Comparison of ENCODE assay signal across 8 cellular contexts in the genomic region with DNA sequence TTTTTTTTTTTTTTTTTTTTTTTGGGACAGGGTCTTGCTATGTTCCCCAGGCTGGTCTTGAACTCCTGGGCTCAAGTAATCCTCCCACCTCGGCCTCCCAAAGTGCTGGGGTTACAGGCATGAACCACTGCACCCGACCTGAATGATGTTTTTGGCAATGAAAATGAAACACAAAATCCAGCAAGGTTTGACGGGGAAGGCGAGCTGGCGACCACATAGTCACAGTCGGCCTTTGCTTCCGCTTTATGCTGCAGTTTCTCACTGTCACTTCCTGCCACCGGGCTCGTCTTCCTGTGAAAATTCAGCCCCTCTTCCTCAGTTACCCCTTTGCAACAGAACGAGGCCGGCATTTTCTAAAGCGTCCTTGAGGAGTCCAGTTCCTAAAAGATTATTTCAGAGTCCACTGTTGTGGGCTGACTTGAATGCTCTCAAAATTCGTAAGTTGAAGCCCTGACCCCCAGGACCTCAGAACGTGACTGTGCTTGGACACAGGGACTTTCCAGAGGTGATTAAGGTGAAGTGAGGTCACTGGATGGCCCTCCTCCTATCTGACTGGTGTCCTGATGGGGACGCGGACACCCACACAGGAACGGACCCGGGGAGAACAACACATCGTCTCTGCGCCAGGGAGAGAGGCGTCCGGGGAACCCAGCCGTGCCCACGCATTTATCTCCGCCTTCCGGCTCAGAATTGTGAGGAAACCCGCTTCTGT. TPM values are rescaled to one million over a fixed set of nuclear protein-coding genes. Genes with fewer than 3 reads are reported as not detected.
DNase-seq lines count a peak whose midpoint lies in the region; ATAC-seq, FAIRE-seq and TF ChIP-seq lines count a peak whose summit lies in the region.

No MANE protein-coding gene starts in this region.

- DNase-seq in Kasumi-1 (lab: John Stamatoyannopoulos, UW) (peak; percentile 84 to 87), kidney (peak; percentile 74), smooth muscle cell (lab: John Stamatoyannopoulos, UW; ENCODE audit: unreplicated experiment) (no peak), NCI-H2107 treated with DMSO at 0.1 percent for 48 hours (lab: John Stamatoyannopoulos, UW; ENCODE audit: unreplicated experiment) (no peak)
- DNase-seq in activated CD8-positive, alpha-beta memory T cell treated with anti-CD3 and anti-CD28 coated beads, Interleukin-2, amount 50 U/mL, for 1 hour (ENCODE audit: extremely low read depth) = peak; percentile 38
- peak; percentile 80 for DNase-seq in stimulated activated naive B cell treated with anti-CD40 and anti-IgM and Interleukin-4, amounts not matched to agents 10 μg/mL and 1 μg/mL and 100 μg/mL, for 72 hours

- no peaks in the 10 kb centered on the region for H3K9me3 ChIP-seq in kidney (ENCODE audit: control insufficient read depth in 1 of 2, low read length in 2 of 2)
- H3K9me3 ChIP-seq in smooth muscle cell (replicated peaks; ENCODE audit: low read depth) = no peaks in the 10 kb centered on the region

- no peaks in the 10 kb centered on the region for H3K27me3 ChIP-seq in smooth muscle cell (ENCODE audit: low read depth)

- peak overlapping the region; percentile 91 to 94 for H3K4me3 Mint-ChIP-seq in stimulated activated naive B cell treated with anti-CD40 and anti-IgM and Interleukin-4, amounts not matched to agents 10 μg/mL and 1 μg/mL and 100 μg/mL, for 72 hours

- H3K27ac ChIP-seq in kidney (ENCODE audit: low read depth in 2 of 2, low read length in 2 of 2) (peak overlapping the region; percentile 32 to 64), smooth muscle cell (ENCODE audit: low read depth) (no peak overlapping the region)

- intact Hi-C loops in kidney (cut with DNase I) = no loop called here

- no peaks in the 10 kb centered on the region for H3K27me3 Mint-ChIP-seq in stimulated activated naive B cell treated with anti-CD40 and anti-IgM and Interleukin-4, amounts not matched to agents 10 μg/mL and 1 μg/mL and 100 μg/mL, for 72 hours

- H3K4me1 Mint-ChIP-seq in stimulated activated naive B cell treated with anti-CD40 and anti-IgM and Interleukin-4, amounts not matched to agents 10 μg/mL and 1 μg/mL and 100 μg/mL, for 72 hours = peaks cover 59 to 84% of the 10 kb centered on the region in 2 donors

- H3K27ac Mint-ChIP-seq in stimulated activated naive B cell treated with anti-CD40 and anti-IgM and Interleukin-4, amounts not matched to agents 10 μg/mL and 1 μg/mL and 100 μg/mL, for 72 hours = peak overlapping the region; percentile 99

- H3K4me2 ChIP-seq in smooth muscle cell = no peak overlapping the region

- H3F3A ChIP-seq in smooth muscle cell (ENCODE audit: low read depth) = no peaks in the 10 kb centered on the region

- H2AFZ ChIP-seq in smooth muscle cell (ENCODE audit: low read depth) = no peak overlapping the region

- FAIRE-seq in kidney (lab: Jason Lieb, UNC) = no peak

- no peaks in the 10 kb centered on the region for H3K36me3 ChIP-seq in kidney (ENCODE audit: control insufficient read depth in 1 of 2, insufficient read depth in 2 of 2, low read length in 2 of 2)
- H3K36me3 ChIP-seq in smooth muscle cell (ENCODE audit: low read depth) = no peaks in the 10 kb centered on the region

- H3K79me2 ChIP-seq in smooth muscle cell (ENCODE audit: low read depth) = no peaks in the 10 kb centered on the region

- H3K9me3 Mint-ChIP-seq in stimulated activated naive B cell treated with anti-CD40 and anti-IgM and Interleukin-4, amounts not matched to agents 10 μg/mL and 1 μg/mL and 100 μg/mL, for 72 hours = no peaks in the 10 kb centered on the region

- peak; percentile 33 for ATAC-seq in GM18517 (IDR thresholded peaks at IDR 0.05; ENCODE audit: unreplicated experiment)
- peak; percentile 28 to 37 for ATAC-seq in stimulated activated naive B cell treated with anti-CD40 and anti-IgM and Interleukin-4, amounts not matched to agents 10 μg/mL and 1 μg/mL and 100 μg/mL, for 72 hours (replicated peaks)
- no peak for ATAC-seq in GM18858 (IDR thresholded peaks at IDR 0.05; ENCODE audit: unreplicated experiment)

- H3K4me1 ChIP-seq in kidney (ENCODE audit: control insufficient read depth in 1 of 2, insufficient read depth in 1 of 2, low read depth in 1 of 2, low read length in 2 of 2) = peaks cover 0 to 7% of the 10 kb centered on the region in 2 donors
- peaks cover 14% of the 10 kb centered on the region for H3K4me1 ChIP-seq in smooth muscle cell (ENCODE audit: low read depth)

- H4K20me1 ChIP-seq in smooth muscle cell (ENCODE audit: low read depth) = peaks cover 8% of the 10 kb centered on the region

- WGBS in smooth muscle cell (ENCODE audit: low lambda C conversion rate) = 92% methylated on average over 27 of the region's 27 CpGs

- no peak for TF ChIP-seq CTCF in kidney (IDR thresholded peaks at IDR 0.05; ENCODE audit: borderline replicate concordance, extremely low read depth, insufficient read depth)
- TF ChIP-seq CTCF in smooth muscle cell (IDR thresholded peaks at IDR 0.05; ENCODE audit: borderline replicate concordance, insufficient read depth, poor library complexity, severe bottlenecking) = no peak

- peaks cover 23 to 49% of the 10 kb centered on the region in 2 donors for H3K36me3 Mint-ChIP-seq in stimulated activated naive B cell treated with anti-CD40 and anti-IgM and Interleukin-4, amounts not matched to agents 10 μg/mL and 1 μg/mL and 100 μg/mL, for 72 hours

- peak overlapping the region; percentile 36 to 47 for H3K4me3 ChIP-seq in kidney (ENCODE audit: low read length in 2 of 2)
- no peak overlapping the region for H3K4me3 ChIP-seq in smooth muscle cell

- H3K9ac ChIP-seq in kidney (ENCODE audit: low read length in 2 of 2) (no peak overlapping the region), smooth muscle cell (ENCODE audit: low read depth) (no peak overlapping the region)

RNA-seq across cellular contexts. Expression of a gene that starts 2.9 kb away (rescaled TPM):
- total RNA-seq in kidney (12.5 TPM), smooth muscle cell (6.8 and 8.1 TPM in 2 replicates)
- polyA plus RNA-seq in kidney (ENCODE audit: insufficient read depth, low read depth, low replicate concordance) (10.6 TPM), smooth muscle cell (23.3 and 26.9 TPM in 2 replicates)

Comparison
In these comparisons a context has a peak if more than half of its experiments do, and no peak if none do; other contexts are left out.
1. DNase-seq: peak in Kasumi-1 (2 of 2), activated CD8-positive, alpha-beta memory T cell treated with anti-CD3 and anti-CD28 coated beads, Interleukin-2, amount 50 U/mL, for 1 hour (single experiment), kidney (single experiment) and stimulated activated naive B cell treated with anti-CD40 and anti-IgM and Interleukin-4, amounts not matched to agents 10 μg/mL and 1 μg/mL and 100 μg/mL, for 72 hours (single experiment); none in smooth muscle cell (single experiment) and NCI-H2107 treated with DMSO at 0.1 percent for 48 hours (single experiment).